In the genomic region with DNA sequence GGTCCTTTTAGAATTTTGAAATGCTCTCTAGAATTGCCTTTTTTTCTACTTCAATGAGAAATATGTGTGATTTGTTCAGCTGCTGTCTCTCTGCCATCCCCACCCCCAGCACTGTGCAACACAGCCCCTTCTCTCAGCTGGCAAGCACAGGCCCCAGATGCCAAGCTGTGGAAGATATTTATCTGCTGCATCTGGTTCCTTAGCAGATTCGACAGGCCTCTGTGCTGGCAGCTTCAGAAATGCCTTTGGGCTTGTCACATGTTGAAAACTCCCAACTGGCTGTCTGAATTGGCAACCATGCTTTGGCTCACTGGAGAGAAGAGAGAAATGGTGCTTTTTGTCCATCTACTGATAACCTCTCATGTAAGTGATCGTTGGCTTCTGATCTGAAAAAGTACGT, we compare ENCODE assay signal across 15 cellular contexts.
DNase-seq lines count a peak whose midpoint lies in the region; ATAC-seq and TF ChIP-seq lines count a peak whose summit lies in the region.
"Had no signal": no experiment of that assay in that cellular context is flagged by ENCODE, and none has a peak within 500 bp of the region (broad histone marks: within the 10 kb centered on the region; RNA-seq: fewer than 3 reads in every experiment).

No MANE protein-coding gene starts in this region.

- no peak for ATAC-seq in GM21576 (IDR thresholded peaks at IDR 0.05; ENCODE audit: unreplicated experiment)
- ATAC-seq in HG03460 (IDR thresholded peaks at IDR 0.05; ENCODE audit: unreplicated experiment): no peak
- ATAC-seq: natural killer cell had no signal

- no peak overlapping the region for H3K27ac ChIP-seq in A673 (ENCODE audit: low read depth, low read length, poor library complexity, severe bottlenecking)
- H3K27ac ChIP-seq: cardiac muscle cell, esophagus muscularis mucosa, SJSA1 had no signal

- no peak overlapping the region for H3K4me3 ChIP-seq in A673 (ENCODE audit: low read depth, low read length, poor library complexity, severe bottlenecking)
- no peak overlapping the region for H3K4me3 ChIP-seq in Jurkat, Clone E6-1 (ENCODE audit: low read length)
- H3K4me3 ChIP-seq: cardiac muscle cell, esophagus muscularis mucosa, MG63, SJSA1, spleen had no signal

- POLR2A ChIA-PET in A673 (lab: Charles Lee; ENCODE audit: low non-redundant PET): no interaction called here

- H3K27me3 ChIP-seq in A673 (replicated peaks; ENCODE audit: insufficient read depth, low read depth, low read length, poor library complexity): no peaks in the 10 kb centered on the region
- H3K27me3 ChIP-seq: cardiac muscle cell, esophagus muscularis mucosa, MG63, SJSA1, spleen had no signal

- CTCF ChIA-PET in A673 (lab: Charles Lee): interaction anchor here (2.4 kb wide), 1 partner anchor 484 kb away, joined by 10 read pairs; no protein-coding TSS in a partner anchor

- H3K36me3 ChIP-seq in A673 (ENCODE audit: insufficient read depth, low read length, poor library complexity, severe bottlenecking): no peaks in the 10 kb centered on the region
- H3K36me3 ChIP-seq: cardiac muscle cell, esophagus muscularis mucosa, MG63, SJSA1, spleen had no signal

- no TSS peak for BruUV-seq in A673 (replicated peaks; lab: Mats Ljungman, UMichigan)

- intact Hi-C loops in A673 (cut with micrococcal nuclease; ENCODE audit: unreplicated experiment): loop anchor here (2.0 to 5.0 kb wide), 4 partner anchors 309 to 762 kb away; no protein-coding TSS in a partner anchor

- no peaks in the 10 kb centered on the region for H3K4me1 ChIP-seq in A673 (ENCODE audit: insufficient read depth, low read length, poor library complexity, severe bottlenecking)

- DNase-seq in A673 (ENCODE audit: low spot score): peak; percentile 45
- peak; percentile 16 for DNase-seq in Jurkat, Clone E6-1 (ENCODE audit: low read depth, low spot score)
- DNase-seq in amniotic epithelial cell (ENCODE audit: low read depth): peak; percentile 2
- DNase-seq in left kidney (ENCODE audit: low read depth, low spot score): peak; percentile 3
- no peak for DNase-seq in stimulated activated CD4-positive, alpha-beta T cell treated with anti-CD3 and anti-CD28 coated beads, Interleukin-4, amount 100 ng/mL, for 1 hour
- DNase-seq in GOT3 (lab: John Stamatoyannopoulos, UW): no peak
- DNase-seq: activated CD4-positive, alpha-beta T cell treated with anti-CD3 and anti-CD28 coated beads for 4 hours; MG63; natural killer cell; spleen had no signal

- no peak for TF ChIP-seq CTCF in A673 (conservative IDR thresholded peaks at IDR 0.05; ENCODE audit: low read depth, low read length)

- no peaks in the 10 kb centered on the region for H3K9me3 ChIP-seq in A673 (ENCODE audit: low read depth, low read length, poor library complexity, severe bottlenecking)
- H3K9me3 ChIP-seq: esophagus muscularis mucosa, MG63, SJSA1, spleen had no signal

Comparison
In these comparisons a context has a peak if more than half of its experiments do, and no peak if none do; other contexts are left out.
1. DNase-seq: peak in A673 (single experiment), Jurkat, Clone E6-1 (single experiment), amniotic epithelial cell (single experiment) and left kidney (single experiment); none in stimulated activated CD4-positive, alpha-beta T cell treated with anti-CD3 and anti-CD28 coated beads, Interleukin-4, amount 100 ng/mL, for 1 hour (single experiment) and GOT3 (single experiment).